22 cellular contexts compared by ENCODE assay signal in the genomic region with DNA sequence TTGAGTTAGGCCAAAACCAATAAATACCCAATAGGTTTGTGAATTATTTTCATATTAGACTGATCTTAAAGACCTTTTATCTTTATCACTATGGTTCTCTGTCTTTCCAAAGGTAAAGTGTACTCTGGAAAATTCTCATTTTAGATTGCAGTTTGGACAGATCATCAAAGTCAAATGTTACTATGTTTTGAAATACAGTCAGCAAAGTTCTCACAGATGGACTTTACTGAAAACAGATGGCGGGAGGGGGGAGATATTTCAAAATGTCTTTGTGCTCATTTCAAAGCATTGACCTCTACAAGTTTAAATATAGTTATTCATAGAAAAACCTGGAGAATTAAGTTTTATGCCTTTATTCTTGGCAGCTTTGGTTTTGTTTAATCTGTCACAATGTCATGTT. TPM values are rescaled to one million over a fixed set of nuclear protein-coding genes. Genes with fewer than 3 reads are reported as not detected.
"Had no signal": no experiment of that assay in that cellular context is flagged by ENCODE, and none has a peak within 500 bp of the region (broad histone marks: within the 10 kb centered on the region; RNA-seq: fewer than 3 reads in every experiment).

No MANE protein-coding gene starts in this region.

- DNase-seq: activated CD4-positive, alpha-beta T cell treated with anti-CD3 and anti-CD28 coated beads, Interleukin-2, amount 10 ng/mL, durations not matched to agents 24 days and 14 days; activated CD4-positive, CD25-positive, alpha-beta regulatory T cell; activated CD8-positive, alpha-beta memory T cell treated with anti-CD3 and anti-CD28 coated beads, Interleukin-2, amount 50 U/mL, for 48 hours; activated gamma-delta T cell; activated T-cell treated with anti-CD3 and anti-CD28 coated beads, Interleukin-2, amount 50 U/mL, for 72 hours; cortex of kidney; effector memory CD4-positive, alpha-beta T cell; kidney glomerular epithelial cell; mesendoderm; posterior cingulate gyrus; stimulated activated CD4-positive, alpha-beta T cell treated with anti-CD3 and anti-CD28 coated beads, Interleukin-15, amount 100 ng/mL, for 24 hours; stimulated activated CD4-positive, alpha-beta T cell treated with anti-CD3 and anti-CD28 coated beads, Interleukin-4, amount 100 ng/mL, for 1 hour; stimulated activated naive CD4-positive, alpha-beta T cell; substantia nigra; T-helper 2 cell had no signal

- H3K27me3 Mint-ChIP-seq: activated CD4-positive, alpha-beta T cell treated with anti-CD3 and anti-CD28 coated beads, Interleukin-2, amount 10 ng/mL, durations not matched to agents 24 days and 14 days; activated naive CD8-positive, alpha-beta T cell; brain; central memory CD8-positive, alpha-beta T cell; natural killer cell treated with Interleukin-12 subunit alpha and Interleukin-12 subunit beta and Interleukin-15 and Interleukin-18, amount 100 ng/mL, for 72 hours had no signal

- FAIRE-seq: TTC549 had no signal

- H3K4me3 Mint-ChIP-seq: activated CD4-positive, alpha-beta T cell treated with anti-CD3 and anti-CD28 coated beads, Interleukin-2, amount 10 ng/mL, durations not matched to agents 24 days and 14 days; activated naive CD8-positive, alpha-beta T cell; activated T-cell treated with anti-CD3 and anti-CD28 coated beads, Interleukin-2, amount 50 U/mL, for 72 hours; brain; central memory CD8-positive, alpha-beta T cell; natural killer cell treated with Interleukin-12 subunit alpha and Interleukin-12 subunit beta and Interleukin-15 and Interleukin-18, amount 100 ng/mL, for 72 hours had no signal

- H3K27ac Mint-ChIP-seq: activated CD4-positive, alpha-beta T cell treated with anti-CD3 and anti-CD28 coated beads, Interleukin-2, amount 10 ng/mL, durations not matched to agents 24 days and 14 days; activated naive CD8-positive, alpha-beta T cell; activated T-cell treated with anti-CD3 and anti-CD28 coated beads, Interleukin-2, amount 50 U/mL, for 72 hours; brain; natural killer cell treated with Interleukin-12 subunit alpha and Interleukin-12 subunit beta and Interleukin-15 and Interleukin-18, amount 100 ng/mL, for 72 hours had no signal

- ATAC-seq: activated T-cell treated with anti-CD3 and anti-CD28 coated beads, Interleukin-2, amount 50 U/mL, for 72 hours; natural killer cell treated with Interleukin-12 subunit alpha and Interleukin-12 subunit beta and Interleukin-15 and Interleukin-18, amount 100 ng/mL, for 72 hours had no signal

- H3K36me3 Mint-ChIP-seq: activated naive CD8-positive, alpha-beta T cell had no signal

- H3K9me3 Mint-ChIP-seq: activated CD4-positive, alpha-beta T cell treated with anti-CD3 and anti-CD28 coated beads, Interleukin-2, amount 10 ng/mL, durations not matched to agents 24 days and 14 days; activated T-cell treated with anti-CD3 and anti-CD28 coated beads, Interleukin-2, amount 50 U/mL, for 72 hours; brain; central memory CD8-positive, alpha-beta T cell; natural killer cell treated with Interleukin-12 subunit alpha and Interleukin-12 subunit beta and Interleukin-15 and Interleukin-18, amount 100 ng/mL, for 72 hours had no signal

RNA-seq across cellular contexts. Expression of a gene that starts 51.8 kb away (rescaled TPM):
- total RNA-seq: lower leg skin; natural killer cell treated with Interleukin-12 subunit alpha and Interleukin-12 subunit beta and Interleukin-15 and Interleukin-18, amount 100 ng/mL, for 72 hours; tibial nerve had no signal
